Comparison of ENCODE assay signal across 17 cellular contexts in the genomic region with DNA sequence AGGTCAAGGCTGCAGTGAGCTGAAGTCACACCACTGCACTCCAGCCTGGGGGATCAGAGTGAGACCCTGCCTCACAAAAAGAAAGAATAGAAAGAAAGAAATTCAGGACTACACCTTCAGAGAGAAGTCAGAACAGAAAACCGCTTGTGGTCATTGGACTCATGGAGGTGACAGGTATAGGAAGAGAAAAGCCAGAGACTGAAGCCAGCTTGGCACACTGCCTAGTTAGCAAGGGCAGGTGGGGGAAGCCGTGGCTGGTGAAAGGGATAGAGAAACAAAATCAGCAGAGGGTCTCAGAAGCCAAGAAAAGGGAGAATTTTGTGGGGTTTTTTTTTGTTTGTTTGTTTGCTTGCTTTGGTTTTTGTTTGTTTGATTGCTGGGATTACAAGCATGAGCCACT. TPM values are rescaled to one million over a fixed set of nuclear protein-coding genes. Genes with fewer than 3 reads are reported as not detected.
DNase-seq lines count a peak whose midpoint lies in the region; ATAC-seq, FAIRE-seq and TF ChIP-seq lines count a peak whose summit lies in the region.
"Had no signal": no experiment of that assay in that cellular context is flagged by ENCODE, and none has a peak within 500 bp of the region (broad histone marks: within the 10 kb centered on the region; RNA-seq: fewer than 3 reads in every experiment).

No MANE protein-coding gene starts in this region.

- FAIRE-seq in HTR-8/SVneo (lab: Jason Lieb, UNC) = no peak
- FAIRE-seq: A549, H54, HepG2 had no signal

- intact Hi-C loops in head of caudate nucleus (cut with DNase I) = no loop called here

- no peaks in the 10 kb centered on the region for H3K36me3 Mint-ChIP-seq in mesothelial cell of epicardium

- no peak for TF ChIP-seq CTCF in mesothelial cell of epicardium (IDR thresholded peaks at IDR 0.05; ENCODE audit: unreplicated experiment)

- no peak for ATAC-seq in HG03432 (IDR thresholded peaks at IDR 0.05; ENCODE audit: unreplicated experiment)
- ATAC-seq: A549, HepG2, Right ventricle myocardium inferior had no signal

- H3K27ac Mint-ChIP-seq in mesothelial cell of epicardium = peak overlapping the region; percentile 64
- H3K27ac Mint-ChIP-seq: T-helper 1 cell treated with Interleukin-12 subunit alpha and Interleukin-12 subunit beta and Interleukin-4 antibody, amounts not matched to agents 30 μg/mL and 1 μg/mL, for 36 hours had no signal

- H3K27me3 Mint-ChIP-seq in mesothelial cell of epicardium (ENCODE audit: low read depth) = peaks cover 5% of the 10 kb centered on the region

- H3K4me1 Mint-ChIP-seq in mesothelial cell of epicardium = peaks cover 20% of the 10 kb centered on the region

- no peak overlapping the region for H3K4me3 Mint-ChIP-seq in mesothelial cell of epicardium
- H3K4me3 Mint-ChIP-seq: T-helper 1 cell treated with Interleukin-12 subunit alpha and Interleukin-12 subunit beta and Interleukin-4 antibody, amounts not matched to agents 30 μg/mL and 1 μg/mL, for 36 hours had no signal

- DNase-seq in NCI-H2107 treated with DMSO at 0.1 percent for 48 hours (lab: John Stamatoyannopoulos, UW; ENCODE audit: unreplicated experiment) (peak; percentile 63), NCI-H2107 (lab: John Stamatoyannopoulos, UW) (no peak), NCI-H2029 (lab: John Stamatoyannopoulos, UW) (peak; percentile 50), NCI-H774 (lab: John Stamatoyannopoulos, UW) (peak; percentile 54), mesothelial cell of epicardium (ENCODE audit: low spot score in 2 of 2, unreplicated experiment in 2 of 2) (no peak), head of caudate nucleus (no peak), HTR-8/SVneo (ENCODE audit: insufficient read length, low spot score) (no peak)
- DNase-seq: Calu3, MG63, NCI-H1694 treated with DMSO at 0.1 percent for 48 hours, NCI-H446 treated with DMSO at 0.1 percent for 48 hours had no signal

- no peaks in the 10 kb centered on the region for H3K9me3 Mint-ChIP-seq in mesothelial cell of epicardium
- H3K9me3 Mint-ChIP-seq: T-helper 1 cell treated with Interleukin-12 subunit alpha and Interleukin-12 subunit beta and Interleukin-4 antibody, amounts not matched to agents 30 μg/mL and 1 μg/mL, for 36 hours had no signal

RNA-seq across cellular contexts. Expression of gene SKAP1, which starts 32.9 kb away (rescaled TPM):
- 3.4 to 4.3 TPM (median 3.4 TPM) in 3 replicates for total RNA-seq in mesothelial cell of epicardium
- total RNA-seq: HepG2 had no signal

Comparison
In these comparisons a context has a peak if more than half of its experiments do, and no peak if none do; other contexts are left out.
1. DNase-seq: peak in NCI-H2107 treated with DMSO at 0.1 percent for 48 hours (single experiment), NCI-H2029 (single experiment) and NCI-H774 (single experiment); none in NCI-H2107 (single experiment), mesothelial cell of epicardium (0 of 2), head of caudate nucleus (0 of 42) and HTR-8/SVneo (single experiment).